Comparison of ENCODE assay signal across 1 cellular context in the genomic region with DNA sequence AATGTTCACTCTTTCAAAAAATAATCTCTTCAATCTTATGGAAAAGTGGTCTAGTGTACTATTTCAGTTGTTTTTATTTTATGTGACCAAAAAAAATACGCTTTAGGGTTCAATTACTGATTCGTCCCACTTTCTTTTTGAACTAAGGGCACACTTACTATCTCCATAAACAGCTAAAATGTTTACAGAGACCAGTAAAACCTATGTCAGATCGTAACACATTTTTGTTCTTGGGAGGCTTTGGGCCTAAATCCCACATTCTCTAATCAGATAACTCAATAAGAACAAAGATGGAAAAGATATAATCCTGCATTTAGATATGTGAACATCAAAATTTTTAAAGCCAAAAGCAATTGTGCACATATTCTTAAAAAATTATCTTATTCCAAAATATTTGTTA.
TF ChIP-seq lines count a peak whose summit lies in the region.

No MANE protein-coding gene starts in this region.

TF ChIP-seq in K562, 482 proteins besides CTCF, POLR2A, EP300 and RAD21:
- TF ChIP-seq GTF2E2 (tag; IDR thresholded peaks at IDR 0.05) (0 out of 2 replicates have a peak, but pooled peaks have one; percentile 6), PCBP2 (IDR thresholded peaks at IDR 0.05; ENCODE audit: low read depth, low read length, poor library complexity, severe bottlenecking) (no peak)
